Comparison of ENCODE assay signal across 19 cellular contexts in genomic region chr2:133822901-133823550, GRCh38.
"Had no signal": no experiment of that assay in that cellular context is flagged by ENCODE, and none has a peak within 500 bp of the region (broad histone marks: within the 10 kb centered on the region; RNA-seq: fewer than 3 reads in every experiment).

No MANE protein-coding gene starts in this region.

- H3K36me3 ChIP-seq: SJCRH30 had no signal

- FAIRE-seq: HTR-8/SVneo had no signal

- H3K4me3 ChIP-seq: SJCRH30 had no signal

- H3K27ac ChIP-seq: HL-60, RWPE1, SJCRH30 had no signal

- H3K4me1 ChIP-seq: SJCRH30 had no signal

- H3K27me3 ChIP-seq: SJCRH30 had no signal

- DNase-seq: KBM-7, NCI-H1092, NCI-H1105 treated with DMSO at 0.1 percent for 48 hours, NCI-H1417 treated with DMSO at 0.1 percent for 48 hours, NCI-H146, NCI-H1694 treated with DMSO at 0.1 percent for 48 hours, NCI-H1930, NCI-H2081, NCI-H2107, NCI-H2227 treated with DMSO at 0.1 percent for 48 hours, NCI-H524, NCI-H526 treated with DMSO at 0.1 percent for 48 hours, NCI-H748 treated with DMSO at 0.1 percent for 48 hours, SHP77 treated with DMSO at 0.1 percent for 48 hours, SJCRH30 had no signal

- H3K9me3 ChIP-seq: SJCRH30 had no signal

- ATAC-seq: SK-N-SH treated with all-trans-retinoic acid at 6 μM for 48 hours had no signal
